ENCODE assay signal across 1 cellular context in genomic region chr16:8953064-8953463, GRCh38.
TF ChIP-seq lines count a peak whose summit lies in the region.

No MANE protein-coding gene starts in this region.

TF ChIP-seq in HepG2, 621 proteins besides CTCF, POLR2A, EP300 and RAD21 (continued from another document):
- TF ChIP-seq, protein P1, sequence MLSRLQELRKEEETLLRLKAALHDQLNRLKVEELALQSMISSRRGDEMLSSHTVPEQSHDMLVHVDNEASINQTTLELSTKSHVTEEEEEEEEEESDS (CRISPR knock-in tag; IDR thresholded peaks at IDR 0.05; ENCODE audit: borderline replicate concordance) = no peak
- TF ChIP-seq ZNF687 (CRISPR knock-in tag; IDR thresholded peaks at IDR 0.05) (peak; percentile 30), CCDC6 (CRISPR knock-in tag; IDR thresholded peaks at IDR 0.05) (no peak), DMAP1 (CRISPR knock-in tag; IDR thresholded peaks at IDR 0.05) (no peak), MED13 (CRISPR knock-in tag; IDR thresholded peaks at IDR 0.05) (no peak), ZNF619 (CRISPR knock-in tag; IDR thresholded peaks at IDR 0.05) (0 out of 2 replicates have a peak, but pooled peaks have one; percentile 42)
